In the genomic region with DNA sequence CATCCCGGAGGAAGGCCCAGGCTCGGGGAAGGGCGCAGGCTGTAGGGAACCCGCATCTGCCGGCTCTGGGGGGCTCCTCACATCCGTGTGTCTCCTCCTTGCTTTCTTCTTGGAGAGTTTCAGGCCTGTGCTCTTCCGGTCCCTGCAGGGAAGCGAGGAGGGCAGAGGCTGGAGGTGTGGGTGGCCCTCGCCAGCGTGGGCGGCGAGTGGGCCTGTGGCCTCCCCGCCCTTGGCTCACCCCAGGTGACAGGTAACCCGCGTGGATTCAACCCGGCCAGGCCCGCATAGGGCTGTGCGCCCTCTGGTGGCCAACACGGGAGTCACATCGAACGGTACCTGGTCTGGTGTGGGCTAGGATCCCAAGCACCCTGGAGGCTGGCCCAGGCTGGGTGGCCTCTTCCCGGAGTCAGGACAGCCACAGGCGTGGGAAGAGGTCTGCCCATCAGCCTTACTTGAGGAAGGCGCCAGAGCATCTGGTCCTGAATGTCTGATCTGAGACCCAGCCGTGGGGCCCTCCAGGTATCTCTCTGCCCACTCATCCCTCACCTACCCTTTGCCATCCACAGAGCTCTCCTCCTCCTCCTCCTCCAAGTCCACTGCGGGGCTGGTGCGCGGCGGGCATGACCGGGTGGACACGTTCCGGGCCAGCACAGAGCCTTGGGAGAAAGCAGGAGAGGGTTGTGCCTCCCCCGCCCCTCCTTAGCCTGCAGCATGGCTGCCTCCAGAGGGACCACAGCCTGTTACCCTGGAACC, we compare ENCODE assay signal across 9 cellular contexts. TPM values are rescaled to one million over a fixed set of nuclear protein-coding genes. Genes with fewer than 3 reads are reported as not detected.
A peak's percentile ranks its signal among the peaks of the same experiment; 100 is the strongest.
DNase-seq lines count a peak whose midpoint lies in the region; ATAC-seq and TF ChIP-seq lines count a peak whose summit lies in the region.
"Had no signal": no experiment of that assay in that cellular context is flagged by ENCODE, and none has a peak within 500 bp of the region (broad histone marks: within the 10 kb centered on the region; RNA-seq: fewer than 3 reads in every experiment).

No MANE protein-coding gene starts in this region.

- no peaks in the 10 kb centered on the region for H3K27me3 ChIP-seq in RWPE2 (ENCODE audit: insufficient read depth, poor library complexity, severe bottlenecking)
- H3K27me3 ChIP-seq in psoas muscle (ENCODE audit: insufficient read depth in 3 of 3, low read length in 2 of 3), result peaks cover 0 to 4% (median 0%) of the 10 kb centered on the region in 3 donors

- WGBS in psoas muscle, 3 donors, result 38 to 42% (median 41%) methylated on average over 28 to 33 of the region's 33 CpGs

- H3K36me3 Mint-ChIP-seq in glutamatergic neuron (ENCODE audit: unreplicated experiment), result no peaks in the 10 kb centered on the region

- H3K4me1 Mint-ChIP-seq in glutamatergic neuron (ENCODE audit: low read depth, unreplicated experiment), result peaks cover 4% of the 10 kb centered on the region

- no peak overlapping the region for H3K4me3 Mint-ChIP-seq in glutamatergic neuron (ENCODE audit: unreplicated experiment)

- no peak overlapping the region for H3K27ac Mint-ChIP-seq in glutamatergic neuron (ENCODE audit: unreplicated experiment)

- no peak overlapping the region for H3K4me3 ChIP-seq in RWPE2 (ENCODE audit: severe bottlenecking)
- H3K4me3 ChIP-seq in psoas muscle, result no peak overlapping the region
- H3K4me3 ChIP-seq: skin epidermis had no signal

- CTCF ChIA-PET in HEK293T (lab: Yijun Ruan, JAX), result interaction anchor here (0.7 to 1.1 kb wide), 2 partner anchors 9 to 48 kb away, joined by 3 to 5 read pairs; no protein-coding TSS in a partner anchor

- TF ChIP-seq CTCF in RWPE2 (IDR thresholded peaks at IDR 0.05; ENCODE audit: poor library complexity, severe bottlenecking) (peak; percentile 92), glutamatergic neuron (IDR thresholded peaks at IDR 0.05; ENCODE audit: partially characterized antibody, unreplicated experiment) (peak; percentile 96), psoas muscle (IDR thresholded peaks at IDR 0.05) (peak; percentile 86)

- peaks cover 4% of the 10 kb centered on the region for H3K4me1 ChIP-seq in RWPE2 (ENCODE audit: insufficient read depth, poor library complexity, severe bottlenecking)
- no peaks in the 10 kb centered on the region for H3K4me1 ChIP-seq in psoas muscle

- peak; percentile 52 for DNase-seq in COR-L47 (lab: John Stamatoyannopoulos, UW)
- peak; percentile 81 for DNase-seq in HEK293T (ENCODE audit: extremely low spot score)
- no peak for DNase-seq in RWPE2 (ENCODE audit: low spot score)
- DNase-seq in activated effector memory CD4-positive, alpha-beta T cell treated with Interleukin-2 at 50 U/mL for 16 hours, result peak; percentile 75
- peak; percentile 79 for DNase-seq in glutamatergic neuron
- peak; percentile 64 to 75 for DNase-seq in psoas muscle
- DNase-seq in DMS114 treated with DMSO at 0.1 percent for 48 hours (lab: John Stamatoyannopoulos, UW; ENCODE audit: unreplicated experiment), result no peak

- no peaks in the 10 kb centered on the region for H3K27me3 Mint-ChIP-seq in glutamatergic neuron (ENCODE audit: unreplicated experiment)

- ATAC-seq in RWPE2 (ENCODE audit: low read depth) (peak; percentile 68), psoas muscle (peak; percentile 71 to 84 (median 80)), GM21825 (IDR thresholded peaks at IDR 0.05; ENCODE audit: unreplicated experiment) (no peak)

- H3K9me3 ChIP-seq in RWPE2 (ENCODE audit: severe bottlenecking) (no peaks in the 10 kb centered on the region), psoas muscle (no peaks in the 10 kb centered on the region)

- no peak overlapping the region for H3K27ac ChIP-seq in RWPE2 (ENCODE audit: poor library complexity, severe bottlenecking)
- no peak overlapping the region for H3K27ac ChIP-seq in psoas muscle

- intact Hi-C loops in psoas muscle (cut with DNase I), result no loop called here

- POLR2A ChIA-PET in HEK293T (lab: Yijun Ruan, JAX), result no interaction called here

- H3K36me3 ChIP-seq in RWPE2 (ENCODE audit: low read depth) (peaks cover 54% of the 10 kb centered on the region), psoas muscle (ENCODE audit: insufficient read depth in 1 of 2, low read depth in 1 of 2) (peaks cover 0 to 9% of the 10 kb centered on the region in 2 donors)

- H3K9me3 Mint-ChIP-seq in glutamatergic neuron (ENCODE audit: unreplicated experiment), result no peaks in the 10 kb centered on the region

TF ChIP-seq in HEK293T, 16 proteins besides CTCF, POLR2A, EP300 and RAD21:
- TF ChIP-seq TARDBP (IDR thresholded peaks at IDR 0.05) (peak; percentile 44; the same call in 1 of the 2 replicates), CTBP1 (IDR thresholded peaks at IDR 0.05; ENCODE audit: borderline replicate concordance) (no peak)

RNA-seq across cellular contexts. Expression of a gene that starts 9.6 kb away (rescaled TPM):
- total RNA-seq in glutamatergic neuron (ENCODE audit: unreplicated experiment) (47.5 TPM), psoas muscle (1 to 10 TPM; 1.5 to 2.6 (median 2.2) TPM)
- polyA plus RNA-seq in psoas muscle, result 1 to 10 TPM; 1.5 to 2.7 (median 1.6) TPM

RNA-seq across cellular contexts. Expression of a gene that starts 15.9 kb away (rescaled TPM):
- total RNA-seq in glutamatergic neuron (ENCODE audit: unreplicated experiment) (53.0 TPM), psoas muscle (1 to 10 TPM; 2.6 to 3.3 (median 3.2) TPM)
- 1 to 10 TPM; 1.5 to 2.3 (median 2.0) TPM for polyA plus RNA-seq in psoas muscle

RNA-seq across cellular contexts. Expression of a gene that starts 51.0 kb away (rescaled TPM):
- total RNA-seq in glutamatergic neuron (ENCODE audit: unreplicated experiment), result 25.7 TPM
- not detected for total RNA-seq in psoas muscle
- under 1 TPM in 1 of 3 donors, not detected in 2; 0.12 TPM for polyA plus RNA-seq in psoas muscle

RNA-seq across cellular contexts. Expression of a gene that starts 55.8 kb away (rescaled TPM):
- total RNA-seq in glutamatergic neuron (ENCODE audit: unreplicated experiment) (54.6 TPM), psoas muscle (under 1 TPM in 1 of 4 donors, not detected in 3; 0.06 TPM)
- under 1 TPM in 1 of 3 donors, not detected in 2; 0.13 TPM for polyA plus RNA-seq in psoas muscle

Comparison
In these comparisons a context has a peak if more than half of its experiments do, and no peak if none do; other contexts are left out.
1. DNase-seq: peak in COR-L47 (single experiment), HEK293T (single experiment), activated effector memory CD4-positive, alpha-beta T cell treated with Interleukin-2 at 50 U/mL for 16 hours (single experiment), glutamatergic neuron (single experiment) and psoas muscle (2 of 2); none in RWPE2 (single experiment) and DMS114 treated with DMSO at 0.1 percent for 48 hours (single experiment).
2. RNA of a gene that starts 9.6 kb away (total RNA-seq): 47.5 TPM in glutamatergic neuron (single experiment); 1.5 to 2.6 TPM in psoas muscle; every median in the first group is over 10 times any median in the second.
3. RNA of a gene that starts 15.9 kb away (total RNA-seq): 53.0 TPM in glutamatergic neuron (single experiment); 2.6 to 3.3 TPM in psoas muscle; every median in the first group is over 10 times any median in the second.
4. RNA of a gene that starts 51.0 kb away (total RNA-seq): 25.7 TPM in glutamatergic neuron (single experiment); not detected in psoas muscle; every median in the first group is over 10 times any median in the second.
5. Peak in every context shown above with its lines, with median percentiles within 50 percentile points of each other: CTCF ChIP-seq.